ENCODE assay signal across 22 cellular contexts in the genomic region with DNA sequence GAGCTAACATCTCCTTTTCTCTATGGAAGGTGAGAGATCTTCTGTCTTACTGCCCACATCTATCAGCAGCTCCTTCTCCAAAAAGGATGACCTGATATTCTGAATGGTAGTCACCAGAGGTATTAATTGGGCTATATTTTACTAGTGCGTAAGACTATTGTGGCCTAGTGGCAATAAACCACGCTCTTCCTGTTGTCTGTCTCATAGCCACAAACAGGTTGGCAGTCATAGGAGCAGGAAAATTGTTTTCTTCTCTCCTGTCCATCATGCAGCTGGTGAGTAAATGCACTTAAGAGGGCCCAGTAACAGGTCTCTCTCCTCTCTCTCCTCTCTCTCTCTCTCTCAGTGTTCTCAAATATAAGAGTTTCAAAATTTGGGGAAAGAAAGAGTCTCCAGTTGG.
"Had no signal": no experiment of that assay in that cellular context is flagged by ENCODE, and none has a peak within 500 bp of the region (broad histone marks: within the 10 kb centered on the region; RNA-seq: fewer than 3 reads in every experiment).

No MANE protein-coding gene starts in this region.

- H3K27ac Mint-ChIP-seq: endodermal cell; immature natural killer cell; naive thymus-derived CD4-positive, alpha-beta T cell; nephron progenitor cell had no signal

- H3K27me3 ChIP-seq: foreskin keratinocyte, neutrophil, stomach had no signal

- H3K27ac ChIP-seq: coronary artery, foreskin keratinocyte, left ventricle myocardium inferior, lower lobe of right lung, neutrophil, skin epidermis, stomach, thoracic aorta had no signal

- H3K9me3 Mint-ChIP-seq: endodermal cell, nephron progenitor cell had no signal

- H3K4me3 ChIP-seq: coronary artery, left ventricle myocardium inferior, lower lobe of right lung, skin epidermis, stomach, thoracic aorta had no signal

- H3K4me3 Mint-ChIP-seq: endodermal cell; immature natural killer cell; naive thymus-derived CD4-positive, alpha-beta T cell; nephron progenitor cell had no signal

- H3K36me3 ChIP-seq: left ventricle myocardium inferior, lower lobe of right lung, neutrophil, stomach, thoracic aorta had no signal

- H3K9me3 ChIP-seq: left ventricle myocardium inferior, lower lobe of right lung, neutrophil, stomach, thoracic aorta had no signal

- H3K36me3 Mint-ChIP-seq: immature natural killer cell; naive thymus-derived CD4-positive, alpha-beta T cell had no signal

- H3K4me1 Mint-ChIP-seq: immature natural killer cell had no signal

- H3K4me1 ChIP-seq: left ventricle myocardium inferior, lower lobe of right lung, stomach had no signal

- DNase-seq: effector CD4-positive, alpha-beta T cell; endodermal cell; erythroblast; foreskin keratinocyte; immature natural killer cell; kidney; left cardiac atrium; left ventricle myocardium inferior; lower lobe of right lung; mesendoderm; naive thymus-derived CD4-positive, alpha-beta T cell; nephron progenitor cell; posterior cingulate gyrus; stimulated activated CD4-positive, alpha-beta T cell treated with anti-CD3 and anti-CD28 coated beads, Interleukin-2, amount 100 ng/mL, for 24 hours; stimulated activated naive CD4-positive, alpha-beta T cell; stomach; substantia nigra; trophoblast cell had no signal
